In genomic region chr7:145959981-145960380, GRCh38 we compare ENCODE assay signal across 22 cellular contexts.
DNase-seq lines count a peak whose midpoint lies in the region; ATAC-seq, FAIRE-seq and TF ChIP-seq lines count a peak whose summit lies in the region.
"Had no signal": no experiment of that assay in that cellular context is flagged by ENCODE, and none has a peak within 500 bp of the region (broad histone marks: within the 10 kb centered on the region; RNA-seq: fewer than 3 reads in every experiment).

No MANE protein-coding gene starts in this region.

- no peak overlapping the region for H4K8ac ChIP-seq in IMR-90 (ENCODE audit: low read depth in 2 of 2, low read length in 2 of 2)
- H4K8ac ChIP-seq in H1 (ENCODE audit: extremely low read depth, insufficient read depth, low read length) = no peak overlapping the region

- BruUV-seq in IMR-90 (replicated peaks; lab: Mats Ljungman, UMichigan) (no TSS peak), OCI-LY7 (replicated peaks; lab: Mats Ljungman, UMichigan) (no TSS peak)

- no peak overlapping the region for H2BK12ac ChIP-seq in H1 (ENCODE audit: low read depth, low read length)

- in situ Hi-C loops in IMR-90 (cut with MboI; ENCODE audit: low sequenced_read_pairs) = no loop called here

- H3K18ac ChIP-seq in IMR-90 (ENCODE audit: low read depth, low read length) (no peak overlapping the region), H1 (ENCODE audit: extremely low read depth, low read length) (no peak overlapping the region)

- dilution Hi-C loops in IMR-90 (cut with HindIII; ENCODE audit: low sequenced_read_pairs, unreplicated experiment) = no loop called here

- H2BK120ac ChIP-seq in IMR-90 (ENCODE audit: low read depth, low read length) (no peak overlapping the region), H1 (replicated peaks; ENCODE audit: low read depth, low read length) (no peak overlapping the region)

- H3K4me1 ChIP-seq in A549 (no peaks in the 10 kb centered on the region), IMR-90 (ENCODE audit: control insufficient read depth, insufficient read depth, low read length) (no peaks in the 10 kb centered on the region), OCI-LY7 (ENCODE audit: insufficient read depth, low read length, poor library complexity, severe bottlenecking) (peaks cover 54% of the 10 kb centered on the region), H1 (replicated peaks in 1 of 4; ENCODE audit: control insufficient read depth in 3 of 4, insufficient read depth in 4 of 4, low read length in 3 of 4) (no peaks in the 10 kb centered on the region)
- H3K4me1 ChIP-seq: Caco-2 had no signal

- H3K27me3 ChIP-seq in IMR-90 (ENCODE audit: control insufficient read depth, insufficient read depth, low read length) (no peaks in the 10 kb centered on the region), H1 (replicated peaks in 1 of 4; ENCODE audit: control insufficient read depth in 3 of 4, extremely low read depth in 1 of 4, insufficient read depth in 3 of 4, low read length in 3 of 4) (no peaks in the 10 kb centered on the region)
- H3K27me3 ChIP-seq: BLaER1 treated with 17β-estradiol and CSF1 and Interleukin-3, amounts not matched to agents 10 nM and 100 nM had no signal

- TF ChIP-seq CTCF in A549 (IDR thresholded peaks at IDR 0.05) (no peak), IMR-90 (conservative IDR thresholded peaks at IDR 0.05; ENCODE audit: low read depth, low read length) (no peak), OCI-LY7 (conservative IDR thresholded peaks at IDR 0.05; ENCODE audit: low read length) (no peak), H1 (IDR thresholded peaks at IDR 0.05; ENCODE audit: control extremely low read depth in 1 of 3, insufficient read depth in 1 of 3, low read depth in 1 of 3, low read length in 3 of 3) (no peak)

- no peak overlapping the region for H4K5ac ChIP-seq in IMR-90 (ENCODE audit: low read depth, low read length)
- H4K5ac ChIP-seq in H1 (ENCODE audit: insufficient read length, low read depth, low read length) = no peak overlapping the region

- H3K4ac ChIP-seq in IMR-90 (ENCODE audit: low read depth, low read length) = no peak overlapping the region
- no peak overlapping the region for H3K4ac ChIP-seq in H1 (replicated peaks; ENCODE audit: insufficient read length, low read depth, low read length)

- H3K79me1 ChIP-seq in IMR-90 (ENCODE audit: low read depth in 1 of 2, low read length in 2 of 2) = no peaks in the 10 kb centered on the region
- H3K79me1 ChIP-seq in H1 (ENCODE audit: low read depth, low read length) = no peaks in the 10 kb centered on the region

- H3K23me2 ChIP-seq in H1 (ENCODE audit: low read depth, low read length) = no peaks in the 10 kb centered on the region

- no peak overlapping the region for H4K91ac ChIP-seq in IMR-90 (ENCODE audit: insufficient read depth, low read depth, low read length)
- no peak overlapping the region for H4K91ac ChIP-seq in H1 (replicated peaks; ENCODE audit: insufficient read length, low read length)

- no peak overlapping the region for H3K4me2 ChIP-seq in A549
- H3K4me2 ChIP-seq in IMR-90 (ENCODE audit: low read depth, low read length) = no peak overlapping the region
- H3K4me2 ChIP-seq in OCI-LY7 (ENCODE audit: low read length) = no peak overlapping the region
- no peak overlapping the region for H3K4me2 ChIP-seq in H1 (ENCODE audit: insufficient read depth in 1 of 2, low read depth in 2 of 2, low read length in 2 of 2)
- H3K4me2 ChIP-seq: BLaER1 treated with 17β-estradiol and CSF1 and Interleukin-3, amounts not matched to agents 10 nM and 100 nM had no signal

- H3K23ac ChIP-seq in IMR-90 (ENCODE audit: low read depth, low read length) = no peak overlapping the region
- no peak overlapping the region for H3K23ac ChIP-seq in H1 (ENCODE audit: insufficient read length)

- 25% methylated on average over 4 of the region's 4 CpGs for WGBS in A549 (ENCODE audit: missing lambda C conversion rate)
- WGBS in IMR-90 (ENCODE audit: extremely low coverage in 2 of 2, insufficient read length in 1 of 2), 2 experiments = no CpG with 5 or more reads among the region's 4 CpGs
- 90% methylated on average over 4 of the region's 4 CpGs; no CpG with 5 or more reads in 1 of the 2 experiments for WGBS in H1 (ENCODE audit: extremely low coverage in 1 of 2, insufficient coverage in 1 of 2, insufficient read length in 1 of 2, insufficient replicate concordance in 2 of 2, low coverage in 1 of 2, low lambda C conversion rate in 2 of 2, missing lambda C conversion rate in 1 of 2), 2 experiments

- H3K9ac ChIP-seq in IMR-90 (ENCODE audit: low read depth, low read length) (no peak overlapping the region), H1 (replicated peaks in 1 of 4; ENCODE audit: extremely low read depth in 1 of 4, low read depth in 3 of 4, low read length in 3 of 4) (no peak overlapping the region)
- H3K9ac ChIP-seq: BLaER1 treated with 17β-estradiol and CSF1 and Interleukin-3, amounts not matched to agents 10 nM and 100 nM had no signal

- H3K9me2 ChIP-seq in OCI-LY7 (ENCODE audit: insufficient read depth, low read length) = no peaks in the 10 kb centered on the region

- H2BK5ac ChIP-seq in IMR-90 (ENCODE audit: low read depth, low read length, poor library complexity, severe bottlenecking) = no peak overlapping the region
- no peak overlapping the region for H2BK5ac ChIP-seq in H1 (ENCODE audit: low read depth, low read length)

- CTCF ChIA-PET in A549 (lab: Yijun Ruan, JAX) = no interaction called here
- CTCF ChIA-PET in IMR-90 (lab: Yijun Ruan, JAX) = no interaction called here
- CTCF ChIA-PET in OCI-LY7 (lab: Charles Lee; ENCODE audit: unreplicated experiment) = no interaction called here
- CTCF ChIA-PET in H1 (lab: Charles Lee; ENCODE audit: partially characterized antibody) = no interaction called here

- H3K9me1 ChIP-seq in IMR-90 (ENCODE audit: insufficient read depth, low read length) = no peaks in the 10 kb centered on the region

- H3K4me3 ChIP-seq in A549 (no peak overlapping the region), IMR-90 (ENCODE audit: insufficient read depth, low read depth, low read length) (no peak overlapping the region), OCI-LY7 (ENCODE audit: low read depth, low read length, poor library complexity, severe bottlenecking) (no peak overlapping the region), H1 (ENCODE audit: extremely low read depth in 1 of 4, insufficient read depth in 2 of 4, low read depth in 3 of 4, low read length in 4 of 4) (no peak overlapping the region)
- H3K4me3 ChIP-seq: BLaER1 treated with 17β-estradiol and CSF1 and Interleukin-3, amounts not matched to agents 10 nM and 100 nM had no signal

- H4K20me1 ChIP-seq in IMR-90 (ENCODE audit: insufficient read depth, low read length) (no peaks in the 10 kb centered on the region), OCI-LY7 (ENCODE audit: insufficient read depth, low read length) (no peaks in the 10 kb centered on the region), H1 (replicated peaks in 1 of 2; ENCODE audit: control insufficient read depth in 1 of 2, insufficient read depth in 2 of 2, low read length in 2 of 2) (no peaks in the 10 kb centered on the region)
- H4K20me1 ChIP-seq: BLaER1 treated with 17β-estradiol and CSF1 and Interleukin-3, amounts not matched to agents 10 nM and 100 nM had no signal

- no peaks in the 10 kb centered on the region for H3K36me3 ChIP-seq in IMR-90 (ENCODE audit: control insufficient read depth, insufficient read depth, low read length)
- peaks cover 37% of the 10 kb centered on the region for H3K36me3 ChIP-seq in OCI-LY7 (ENCODE audit: insufficient read depth, low read length)
- no peaks in the 10 kb centered on the region for H3K36me3 ChIP-seq in H1 (ENCODE audit: control insufficient read depth in 2 of 4, insufficient read depth in 4 of 4, low read length in 3 of 4)
- H3K36me3 ChIP-seq: BLaER1 treated with 17β-estradiol and CSF1 and Interleukin-3, amounts not matched to agents 10 nM and 100 nM had no signal

- TF ChIP-seq RAD21 in A549 (conservative IDR thresholded peaks at IDR 0.05 in 1 of 2, IDR thresholded peaks at IDR 0.05 in 1 of 2) (no peak), IMR-90 (IDR thresholded peaks at IDR 0.05; ENCODE audit: low read length) (no peak), H1 (IDR thresholded peaks at IDR 0.05 in 1 of 2, conservative IDR thresholded peaks at IDR 0.05 in 1 of 2; ENCODE audit: low read depth in 2 of 2, low read length in 2 of 2) (no peak)

- H3K79me2 ChIP-seq in OCI-LY7 (ENCODE audit: insufficient read depth, low read depth, low read length) (no peaks in the 10 kb centered on the region), H1 (ENCODE audit: control insufficient read depth in 1 of 2, insufficient read depth in 2 of 2, low read length in 2 of 2) (no peaks in the 10 kb centered on the region)

- intact Hi-C loops in IMR-90 (cut with micrococcal nuclease) (no loop called here), OCI-LY7 (cut with micrococcal nuclease; ENCODE audit: unreplicated experiment) (loop anchor here (5.0 kb wide), 1 partner anchor 127 kb away; no protein-coding TSS in a partner anchor)

- TF ChIP-seq POLR2A in A549 (IDR thresholded peaks at IDR 0.05; ENCODE audit: low read length) (no peak), IMR-90 (IDR thresholded peaks at IDR 0.05; ENCODE audit: low read depth, low read length) (no peak), H1 (IDR thresholded peaks at IDR 0.05; ENCODE audit: control extremely low read depth in 1 of 2, low read depth in 2 of 2, low read length in 2 of 2) (no peak)

- no peak overlapping the region for H2AFZ ChIP-seq in IMR-90 (replicated peaks; ENCODE audit: low read length, poor library complexity)
- 0 out of 2 replicates have a peak overlapping the region, but pooled peaks have one; percentile 11 for H2AFZ ChIP-seq in OCI-LY7 (ENCODE audit: low read length)
- no peak overlapping the region for H2AFZ ChIP-seq in H1 (ENCODE audit: low read length)

- no peak for DNase-seq in A549 (ENCODE audit: low read depth in 1 of 2, low spot score in 1 of 2)
- no peak for DNase-seq in IMR-90
- no peak for DNase-seq in OCI-LY7 (ENCODE audit: low spot score)
- no peak for DNase-seq in H1 (ENCODE audit: low read depth in 1 of 2, low spot score in 2 of 2)
- DNase-seq in SIG-M5 treated with dmso at 0.1 percent for 504 hours (lab: John Stamatoyannopoulos, UW; ENCODE audit: unreplicated experiment) = no peak
- no peak for DNase-seq in HuH-7 (ENCODE audit: low spot score)
- DNase-seq: 8988T; AML-193; Caco-2; Calu3; CD4-positive, alpha-beta T cell; CD8-positive, alpha-beta T cell; DMS79 treated with DMSO at 0.1 percent for 48 hours; GF-D8 had no signal

- POLR2A ChIA-PET in A549 (lab: Yijun Ruan, JAX) (no interaction called here), IMR-90 (lab: Charles Lee; ENCODE audit: unreplicated experiment) (no interaction called here), OCI-LY7 (lab: Charles Lee) (interaction anchor here (1.2 to 2.5 kb wide), 3 partner anchors 42 to 53 kb away, joined by 3 to 12 read pairs (median 5); no protein-coding TSS in a partner anchor), H1 (lab: Charles Lee; ENCODE audit: partially characterized antibody) (no interaction called here)

- H2AK5ac ChIP-seq in IMR-90 (ENCODE audit: low read depth, low read length) = no peak overlapping the region
- H2AK5ac ChIP-seq in H1 (ENCODE audit: low read depth, low read length) = no peak overlapping the region

- H3K9me3 ChIP-seq in A549 = peaks cover 10% of the 10 kb centered on the region; the same call in 1 of the 3 replicates
- peaks cover 11% of the 10 kb centered on the region; the same call in 1 of the 2 replicates for H3K9me3 ChIP-seq in IMR-90 (ENCODE audit: control insufficient read depth, insufficient read depth, low read length)
- peaks cover 46% of the 10 kb centered on the region for H3K9me3 ChIP-seq in OCI-LY7 (ENCODE audit: low read length)
- no peaks in the 10 kb centered on the region for H3K9me3 ChIP-seq in H1 (ENCODE audit: insufficient read depth in 2 of 2, low read depth in 1 of 2, low read length in 1 of 2)
- H3K9me3 ChIP-seq: Caco-2 had no signal

- H3K56ac ChIP-seq in IMR-90 (ENCODE audit: extremely low read depth, insufficient read depth, low read length) (no peak overlapping the region), H1 (replicated peaks; ENCODE audit: insufficient read length, low read depth, low read length) (no peak overlapping the region)

- ATAC-seq in A549 = no peak
- ATAC-seq in IMR-90 (ENCODE audit: low read depth) = no peak
- ATAC-seq in GM19328 (IDR thresholded peaks at IDR 0.05; ENCODE audit: unreplicated experiment) = no peak
- ATAC-seq: CD8-positive, alpha-beta T cell had no signal

- no peak for FAIRE-seq in A549 (lab: Jason Lieb, UNC)
- FAIRE-seq in H1 (lab: Jason Lieb, UNC) = no peak
- FAIRE-seq: A204.1, D721Med, G401.6, GM12891, GM19239 had no signal

- H2BK20ac ChIP-seq in IMR-90 (ENCODE audit: low read depth, low read length) (no peak overlapping the region), H1 (ENCODE audit: low read length) (no peak overlapping the region)

- H2BK15ac ChIP-seq in IMR-90 (ENCODE audit: low read depth, low read length) = no peak overlapping the region
- no peak overlapping the region for H2BK15ac ChIP-seq in H1 (ENCODE audit: low read length)

- H2AK9ac ChIP-seq in IMR-90 (replicated peaks; ENCODE audit: low read depth, low read length, poor library complexity) = no peak overlapping the region

- H3K14ac ChIP-seq in IMR-90 (replicated peaks; ENCODE audit: low read depth, low read length) = no peak overlapping the region
- H3K14ac ChIP-seq in H1 (ENCODE audit: insufficient read length) = no peak overlapping the region

- no peak for TF ChIP-seq EP300 in A549 (IDR thresholded peaks at IDR 0.05)
- no peak for TF ChIP-seq EP300 in H1 (IDR thresholded peaks at IDR 0.05; ENCODE audit: borderline replicate concordance in 1 of 2, low read depth in 2 of 2, low read length in 2 of 2)

- H3K27ac ChIP-seq in A549 (no peak overlapping the region), IMR-90 (ENCODE audit: insufficient read depth, low read length) (no peak overlapping the region), OCI-LY7 (ENCODE audit: low read depth, low read length, poor library complexity, severe bottlenecking) (peak overlapping the region; percentile 7), H1 (ENCODE audit: low read depth, low read length) (no peak overlapping the region)
- H3K27ac ChIP-seq: BLaER1 treated with 17β-estradiol and CSF1 and Interleukin-3, amounts not matched to agents 10 nM and 100 nM; C4-2B had no signal

Comparison
In these comparisons a context has a peak if more than half of its experiments do, and no peak if none do; other contexts are left out.
1. Of the 18 proteins assayed by ChIP-seq in both H1 and A549: peak only in H1: none; only in A549: none; in both: MAFK; in neither: 17.